Comparison of ENCODE assay signal across 23 cellular contexts in genomic region chr5:173534664-173535063, GRCh38.
DNase-seq lines count a peak whose midpoint lies in the region; ATAC-seq and TF ChIP-seq lines count a peak whose summit lies in the region.
"Had no signal": no experiment of that assay in that cellular context is flagged by ENCODE, and none has a peak within 500 bp of the region (broad histone marks: within the 10 kb centered on the region; RNA-seq: fewer than 3 reads in every experiment).

No MANE protein-coding gene starts in this region.

- H3K9me3 Mint-ChIP-seq in activated T-helper 2 cell treated with anti-CD3 and anti-CD28 coated beads, Interferon-gamma antibody, Interleukin-2, Interleukin-4, amounts not matched to agents 10 μg/mL and 5 μg/mL and 100 μg/mL, durations not matched to agents 14 hours and 24 hours and 36 hours, result no peaks in the 10 kb centered on the region
- H3K9me3 Mint-ChIP-seq: CD8-positive, alpha-beta T cell; GM23338 had no signal

- no peaks in the 10 kb centered on the region for H3K4me1 Mint-ChIP-seq in activated T-helper 2 cell treated with anti-CD3 and anti-CD28 coated beads, Interferon-gamma antibody, Interleukin-2, Interleukin-4, amounts not matched to agents 10 μg/mL and 5 μg/mL and 100 μg/mL, durations not matched to agents 14 hours and 24 hours and 36 hours (ENCODE audit: low read depth)

- H3K27me3 Mint-ChIP-seq in activated T-helper 2 cell treated with anti-CD3 and anti-CD28 coated beads, Interferon-gamma antibody, Interleukin-2, Interleukin-4, amounts not matched to agents 10 μg/mL and 5 μg/mL and 100 μg/mL, durations not matched to agents 14 hours and 24 hours and 36 hours (ENCODE audit: low read depth), result peaks cover 3% of the 10 kb centered on the region

- H3K4me3 ChIP-seq in right atrium auricular region (no peak overlapping the region), cardiac fibroblast (replicated peaks in 1 of 2; ENCODE audit: low read depth in 2 of 2, low read length in 2 of 2) (no peak overlapping the region)
- H3K4me3 ChIP-seq: GM23338, HAP-1, Peyer's patch had no signal

- ATAC-seq in Right ventricle myocardium superior (ENCODE audit: poor library complexity) (peak; percentile 31), HG03469 (IDR thresholded peaks at IDR 0.05; ENCODE audit: unreplicated experiment) (no peak)
- ATAC-seq: CD8-positive, alpha-beta T cell; GM23338 had no signal

- H3K4me1 ChIP-seq in right atrium auricular region, result no peaks in the 10 kb centered on the region
- H3K4me1 ChIP-seq: HAP-1, Peyer's patch had no signal

- H3K27ac ChIP-seq in right atrium auricular region, result no peak overlapping the region
- H3K27ac ChIP-seq: KMS-11, Peyer's patch had no signal

- no peak for DNase-seq in Right ventricle myocardium superior
- DNase-seq in right atrium auricular region (ENCODE audit: low spot score), result no peak
- peak; percentile 46 to 74 for DNase-seq in cardiac fibroblast (ENCODE audit: low read depth in 2 of 2)
- peak; percentile 12 for DNase-seq in islet precursor cell
- DNase-seq in activated T-helper 2 cell treated with anti-CD3 and anti-CD28 coated beads, Interferon-gamma antibody, Interleukin-2, Interleukin-4, amounts not matched to agents 10 μg/mL and 5 μg/mL and 100 μg/mL, durations not matched to agents 14 hours and 24 hours and 36 hours (ENCODE audit: low spot score), result no peak
- DNase-seq in SIG-M5 (lab: John Stamatoyannopoulos, UW), result no peak
- DNase-seq: 8988T; AML-193; C1 segment of cervical spinal cord; Calu3; CD8-positive, alpha-beta T cell; GDM1; NCI-H1105; NCI-H2081; NCI-H2171; NCI-H345; NCI-H524; NCI-H774; Peyer's patch had no signal

- H3K36me3 Mint-ChIP-seq in activated T-helper 2 cell treated with anti-CD3 and anti-CD28 coated beads, Interferon-gamma antibody, Interleukin-2, Interleukin-4, amounts not matched to agents 10 μg/mL and 5 μg/mL and 100 μg/mL, durations not matched to agents 14 hours and 24 hours and 36 hours (ENCODE audit: low read depth), result no peaks in the 10 kb centered on the region
- H3K36me3 Mint-ChIP-seq: CD8-positive, alpha-beta T cell had no signal

- no peak overlapping the region for H3K27ac Mint-ChIP-seq in activated T-helper 2 cell treated with anti-CD3 and anti-CD28 coated beads, Interferon-gamma antibody, Interleukin-2, Interleukin-4, amounts not matched to agents 10 μg/mL and 5 μg/mL and 100 μg/mL, durations not matched to agents 14 hours and 24 hours and 36 hours
- H3K27ac Mint-ChIP-seq: CD8-positive, alpha-beta T cell; GM23338 had no signal

- intact Hi-C loops in Right ventricle myocardium superior (cut with DNase I), result no loop called here
- intact Hi-C loops in activated T-helper 2 cell treated with anti-CD3 and anti-CD28 coated beads, Interferon-gamma antibody, Interleukin-2, Interleukin-4, amounts not matched to agents 10 μg/mL and 5 μg/mL and 100 μg/mL, durations not matched to agents 14 hours and 24 hours and 36 hours (cut with micrococcal nuclease), result no loop called here

- no peak overlapping the region for H3K4me3 Mint-ChIP-seq in activated T-helper 2 cell treated with anti-CD3 and anti-CD28 coated beads, Interferon-gamma antibody, Interleukin-2, Interleukin-4, amounts not matched to agents 10 μg/mL and 5 μg/mL and 100 μg/mL, durations not matched to agents 14 hours and 24 hours and 36 hours (ENCODE audit: low read depth)
- H3K4me3 Mint-ChIP-seq: CD8-positive, alpha-beta T cell; GM23338 had no signal

- no peaks in the 10 kb centered on the region for H3K27me3 ChIP-seq in right atrium auricular region
- H3K27me3 ChIP-seq: Peyer's patch had no signal

- no peaks in the 10 kb centered on the region for H3K36me3 ChIP-seq in right atrium auricular region
- H3K36me3 ChIP-seq: HAP-1, Peyer's patch had no signal

- TF ChIP-seq CTCF in right atrium auricular region (IDR thresholded peaks at IDR 0.05), result no peak
- TF ChIP-seq CTCF in cardiac fibroblast (IDR thresholded peaks at IDR 0.05; ENCODE audit: low read depth, low read length), result no peak

- H3K9me3 ChIP-seq in right atrium auricular region, result no peaks in the 10 kb centered on the region
- H3K9me3 ChIP-seq: HAP-1, Peyer's patch had no signal

Comparison
In these comparisons a context has a peak if more than half of its experiments do, and no peak if none do; other contexts are left out.
1. DNase-seq: peak in cardiac fibroblast (2 of 2) and islet precursor cell (single experiment); none in Right ventricle myocardium superior (single experiment), right atrium auricular region (single experiment), activated T-helper 2 cell treated with anti-CD3 and anti-CD28 coated beads, Interferon-gamma antibody, Interleukin-2, Interleukin-4, amounts not matched to agents 10 μg/mL and 5 μg/mL and 100 μg/mL, durations not matched to agents 14 hours and 24 hours and 36 hours (single experiment) and SIG-M5 (single experiment).